8 cellular contexts compared by ENCODE assay signal in genomic region chr13:113297370-113297871, GRCh38. TPM values are rescaled to one million over a fixed set of nuclear protein-coding genes. Genes with fewer than 3 reads are reported as not detected.
DNase-seq lines count a peak whose midpoint lies in the region; ATAC-seq lines count a peak whose summit lies in the region.

No MANE protein-coding gene starts in this region.

- H3K9me3 ChIP-seq in skeletal muscle tissue (ENCODE audit: control insufficient read depth in 3 of 3, low read length in 3 of 3) = no peaks in the 10 kb centered on the region

- peaks cover 22% of the 10 kb centered on the region for H3K4me1 Mint-ChIP-seq in activated T-helper 17 cell treated with anti-CD3 and anti-CD28 coated beads, Interleukin-2, amount 50 U/mL, for 72 hours

- H3K9ac ChIP-seq in skeletal muscle tissue (ENCODE audit: low read depth in 1 of 3, low read length in 3 of 3) = peak overlapping the region; percentile 88 to 96 (median 90)

- peak; percentile 27 for ATAC-seq in GM21737 (IDR thresholded peaks at IDR 0.05; ENCODE audit: unreplicated experiment)
- peak; percentile 69 for ATAC-seq in activated T-helper 17 cell treated with anti-CD3 and anti-CD28 coated beads, Interleukin-2, amount 50 U/mL, for 72 hours (replicated peaks)

- H3K27ac ChIP-seq in skeletal muscle tissue (ENCODE audit: low read depth, low read length) = peak overlapping the region; percentile 91

- peak overlapping the region; percentile 99 for H3K27ac Mint-ChIP-seq in activated T-helper 17 cell treated with anti-CD3 and anti-CD28 coated beads, Interleukin-2, amount 50 U/mL, for 72 hours

- H3K27me3 ChIP-seq in skeletal muscle tissue (ENCODE audit: control insufficient read depth in 3 of 3, insufficient read depth in 3 of 3, low read length in 3 of 3) = no peaks in the 10 kb centered on the region

- H3K4me3 Mint-ChIP-seq in activated T-helper 17 cell treated with anti-CD3 and anti-CD28 coated beads, Interleukin-2, amount 50 U/mL, for 72 hours = peak overlapping the region; percentile 98

- DNase-seq in NAMALWA (ENCODE audit: low spot score) = peak; percentile 64
- DNase-seq in germinal center (ENCODE audit: low spot score) = peak; percentile 40
- DNase-seq in NK-92 (lab: John Stamatoyannopoulos, UW; ENCODE audit: unreplicated experiment) = no peak
- no peak for DNase-seq in DMS79 treated with DMSO at 0.1 percent for 48 hours (lab: John Stamatoyannopoulos, UW)

- H3K36me3 Mint-ChIP-seq in activated T-helper 17 cell treated with anti-CD3 and anti-CD28 coated beads, Interleukin-2, amount 50 U/mL, for 72 hours (ENCODE audit: low read depth) = peaks cover 21% of the 10 kb centered on the region

- H3K36me3 ChIP-seq in skeletal muscle tissue (ENCODE audit: control insufficient read depth in 3 of 3, insufficient read depth in 3 of 3, low read length in 3 of 3) = peaks cover 0 to 2% (median 0%) of the 10 kb centered on the region in 3 donors

- no peaks in the 10 kb centered on the region for H3K27me3 Mint-ChIP-seq in activated T-helper 17 cell treated with anti-CD3 and anti-CD28 coated beads, Interleukin-2, amount 50 U/mL, for 72 hours

- H3K4me1 ChIP-seq in skeletal muscle tissue (ENCODE audit: control insufficient read depth in 3 of 3, insufficient read depth in 3 of 3, low read length in 3 of 3) = peaks cover 22 to 40% (median 30%) of the 10 kb centered on the region in 3 donors

- H3K9me3 Mint-ChIP-seq in activated T-helper 17 cell treated with anti-CD3 and anti-CD28 coated beads, Interleukin-2, amount 50 U/mL, for 72 hours = no peaks in the 10 kb centered on the region

- H3K4me3 ChIP-seq in GM08714 (ENCODE audit: low read length) (peak overlapping the region; percentile 88), skeletal muscle tissue (ENCODE audit: low read length in 3 of 3) (peak overlapping the region; percentile 92 to 93 (median 93))

RNA-seq across cellular contexts. Expression of gene LAMP1, which starts 0.4 kb away (rescaled TPM):
- total RNA-seq in activated T-helper 17 cell treated with anti-CD3 and anti-CD28 coated beads, Interleukin-2, amount 50 U/mL, for 72 hours = 10 to 100 TPM; 46.1 to 95.1 TPM
- total RNA-seq in skeletal muscle tissue = 77.2 TPM

Comparison
In these comparisons a context has a peak if more than half of its experiments do, and no peak if none do; other contexts are left out.
1. DNase-seq: peak in NAMALWA (single experiment) and germinal center (single experiment); none in NK-92 (single experiment) and DMS79 treated with DMSO at 0.1 percent for 48 hours (single experiment).